ENCODE assay signal across 8 cellular contexts in the genomic region with DNA sequence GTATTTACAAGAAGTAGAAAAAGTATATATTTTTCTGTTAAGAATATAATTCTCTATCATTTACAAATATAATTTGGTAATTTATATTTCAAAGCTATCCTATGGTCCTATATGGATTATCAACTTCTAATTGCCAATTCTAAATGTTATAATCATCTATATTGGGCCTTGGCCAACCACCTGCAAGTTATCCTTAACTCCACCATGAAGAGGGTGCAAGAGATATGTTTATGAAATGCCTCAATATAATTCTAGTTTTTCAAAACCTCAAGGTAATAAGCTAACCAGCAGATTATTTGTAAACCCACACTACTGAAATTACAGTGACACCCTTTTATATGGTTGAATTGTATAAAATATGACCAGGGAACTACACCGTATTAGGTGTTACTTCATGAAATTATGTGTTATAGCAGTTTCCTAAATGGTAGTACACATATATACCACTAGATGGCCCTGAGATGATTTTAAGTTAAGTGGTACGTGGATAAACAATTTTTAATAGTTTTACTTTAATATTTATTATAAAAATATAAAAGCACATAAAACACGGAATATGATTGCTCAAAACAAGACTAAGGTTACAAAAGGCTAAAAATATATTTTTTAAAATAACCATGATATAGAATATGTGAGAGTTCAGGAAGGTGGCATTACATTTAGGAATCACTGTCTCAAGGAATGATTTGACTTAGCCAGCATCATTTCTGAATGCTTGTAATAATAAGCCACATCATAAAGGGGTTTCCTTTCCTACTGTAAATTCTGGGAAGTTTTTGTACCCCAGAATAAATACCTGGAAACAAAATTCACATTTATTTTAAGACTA. TPM values are rescaled to one million over a fixed set of nuclear protein-coding genes. Genes with fewer than 3 reads are reported as not detected.
DNase-seq lines count a peak whose midpoint lies in the region; ATAC-seq and TF ChIP-seq lines count a peak whose summit lies in the region.

No MANE protein-coding gene starts in this region.

- H3K36me3 ChIP-seq in smooth muscle cell (ENCODE audit: low read depth): peaks cover 5% of the 10 kb centered on the region

- H3K4me1 Mint-ChIP-seq in CD4-positive, alpha-beta T cell (ENCODE audit: low read depth): peaks cover 4% of the 10 kb centered on the region

- H3K27me3 Mint-ChIP-seq in CD4-positive, alpha-beta T cell: no peaks in the 10 kb centered on the region

- H3K36me3 Mint-ChIP-seq in CD4-positive, alpha-beta T cell (ENCODE audit: low read depth): peaks cover 8% of the 10 kb centered on the region

- no peak overlapping the region for H3K27ac Mint-ChIP-seq in CD4-positive, alpha-beta T cell

- no peaks in the 10 kb centered on the region for H3K4me1 ChIP-seq in smooth muscle cell (ENCODE audit: low read depth)

- no peaks in the 10 kb centered on the region for H3K27me3 ChIP-seq in CD4-positive, alpha-beta T cell (ENCODE audit: control insufficient read depth, insufficient read depth, low read length)
- H3K27me3 ChIP-seq in smooth muscle cell (ENCODE audit: low read depth): no peaks in the 10 kb centered on the region

- H3K9ac ChIP-seq in smooth muscle cell (ENCODE audit: low read depth): no peak overlapping the region

- no peaks in the 10 kb centered on the region for H3K9me3 Mint-ChIP-seq in CD4-positive, alpha-beta T cell

- H3F3A ChIP-seq in smooth muscle cell (ENCODE audit: low read depth): no peaks in the 10 kb centered on the region

- ATAC-seq in CD4-positive, alpha-beta T cell (ENCODE audit: poor library complexity): peak; percentile 79
- ATAC-seq in GM18907 (IDR thresholded peaks at IDR 0.05; ENCODE audit: unreplicated experiment) (peak; percentile 74), HG03432 (IDR thresholded peaks at IDR 0.05; ENCODE audit: unreplicated experiment) (peak; percentile 86)

- CTCF ChIA-PET in CD4-positive, alpha-beta T cell (lab: Charles Lee): interaction anchor here (1.6 kb wide), 1 partner anchor 9 kb away, joined by 6 read pairs; no protein-coding TSS in a partner anchor

- POLR2A ChIA-PET in CD4-positive, alpha-beta T cell (lab: Charles Lee): interaction anchor here (1.3 to 2.5 kb wide), 2 partner anchors 10 to 133 kb away, joined by 3 to 11 read pairs; partner anchors contain the start of genes CCNC and PNISR

- no peak overlapping the region for H2AFZ ChIP-seq in smooth muscle cell (ENCODE audit: low read depth)

- H3K9me3 ChIP-seq in CD4-positive, alpha-beta T cell (ENCODE audit: control insufficient read depth, low read length): no peaks in the 10 kb centered on the region
- H3K9me3 ChIP-seq in smooth muscle cell (replicated peaks; ENCODE audit: low read depth): no peaks in the 10 kb centered on the region

- no peak overlapping the region for H3K27ac ChIP-seq in CD4-positive, alpha-beta T cell (ENCODE audit: low read depth, low read length)
- H3K27ac ChIP-seq in smooth muscle cell (ENCODE audit: low read depth): no peak overlapping the region

- no peak for DNase-seq in CD4-positive, alpha-beta T cell
- DNase-seq in SK-N-DZ (ENCODE audit: low spot score): peak; percentile 22
- DNase-seq in foreskin fibroblast: peak in 1 of 2 donors; percentile 55
- no peak for DNase-seq in smooth muscle cell (lab: John Stamatoyannopoulos, UW; ENCODE audit: unreplicated experiment)
- DNase-seq in activated CD4-positive, alpha-beta T cell treated with anti-CD3 and anti-CD28 coated beads, Interleukin-2, amount 50 U/mL, for 48 hours: no peak
- no peak for DNase-seq in epidermal melanocyte (ENCODE audit: insufficient read length, low spot score)

- peak; percentile 86 for TF ChIP-seq CTCF in CD4-positive, alpha-beta T cell (IDR thresholded peaks at IDR 0.05)
- TF ChIP-seq CTCF in foreskin fibroblast (IDR thresholded peaks at IDR 0.05; ENCODE audit: low read depth, low read length) (peak; percentile 36), smooth muscle cell (IDR thresholded peaks at IDR 0.05; ENCODE audit: borderline replicate concordance, insufficient read depth, poor library complexity, severe bottlenecking) (peak; percentile 74)

- WGBS in smooth muscle cell (ENCODE audit: low lambda C conversion rate): 40% methylated on average over 3 of the region's 3 CpGs

- intact Hi-C loops in CD4-positive, alpha-beta T cell (cut with DNase I, micrococcal nuclease): no loop called here

- H3K79me2 ChIP-seq in smooth muscle cell (ENCODE audit: low read depth): no peaks in the 10 kb centered on the region

- no peak overlapping the region for H3K4me2 ChIP-seq in smooth muscle cell

- H4K20me1 ChIP-seq in smooth muscle cell (ENCODE audit: low read depth): no peaks in the 10 kb centered on the region

- H3K4me3 Mint-ChIP-seq in CD4-positive, alpha-beta T cell: no peak overlapping the region

- no peak overlapping the region for H3K4me3 ChIP-seq in foreskin fibroblast (ENCODE audit: low read depth in 1 of 2, low read length in 2 of 2)
- H3K4me3 ChIP-seq in smooth muscle cell: no peak overlapping the region

RNA-seq across cellular contexts. Expression of gene PNISR, which starts 9.8 kb away (rescaled TPM):
- 100 to 1,000 TPM; 310 to 317 TPM for total RNA-seq in CD4-positive, alpha-beta T cell
- 61.2 and 76.0 TPM in 2 replicates for polyA plus RNA-seq in SK-N-DZ (2014; cell fraction: cytosol; rRNA removed)
- 427 and 590 TPM in 2 replicates for polyA plus RNA-seq in SK-N-DZ (2014; cell fraction: nucleus; rRNA removed)
- total RNA-seq in smooth muscle cell: 70.9 and 119 TPM in 2 replicates
- 52.6 and 62.7 TPM in 2 replicates for polyA plus RNA-seq in smooth muscle cell

RNA-seq across cellular contexts. Expression of gene COQ3, which starts 40.9 kb away (rescaled TPM):
- total RNA-seq in CD4-positive, alpha-beta T cell: 1 to 10 TPM; 1.8 to 2.2 TPM
- 18.8 and 23.1 TPM in 2 replicates for polyA plus RNA-seq in SK-N-DZ (2014; cell fraction: cytosol; rRNA removed)
- 9.9 and 19.2 TPM in 2 replicates for polyA plus RNA-seq in SK-N-DZ (2014; cell fraction: nucleus; rRNA removed)
- 5.0 and 6.2 TPM in 2 replicates for total RNA-seq in smooth muscle cell
- 11.7 and 12.2 TPM in 2 replicates for polyA plus RNA-seq in smooth muscle cell

Comparison
In these comparisons a context has a peak if more than half of its experiments do, and no peak if none do; other contexts are left out.
1. CTCF ChIP-seq: peak in every context shown above with its lines; median percentile 86 in CD4-positive, alpha-beta T cell; 74 in smooth muscle cell; 36 in foreskin fibroblast.